ENCODE assay signal across 22 cellular contexts in the genomic region with DNA sequence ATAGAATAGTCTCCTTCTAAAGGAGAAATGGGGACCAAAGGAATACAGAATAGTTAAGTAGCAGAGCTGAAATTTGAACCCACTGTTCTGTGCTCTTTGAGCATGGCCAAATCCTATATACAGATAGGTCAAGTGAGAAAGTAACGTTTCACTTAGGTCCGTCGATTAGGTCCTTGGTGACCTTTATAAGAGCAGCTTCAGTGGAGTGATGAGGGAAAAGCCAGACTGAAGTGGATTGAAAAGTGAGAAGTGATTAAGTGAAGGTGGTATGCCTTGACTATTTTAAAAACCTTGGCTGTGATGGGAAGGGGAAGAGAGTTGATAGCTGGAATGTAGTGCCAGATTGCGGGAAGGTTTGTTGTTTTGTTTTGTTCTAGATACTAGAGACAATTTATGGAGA.
"Had no signal": no experiment of that assay in that cellular context is flagged by ENCODE, and none has a peak within 500 bp of the region (broad histone marks: within the 10 kb centered on the region; RNA-seq: fewer than 3 reads in every experiment).

No MANE protein-coding gene starts in this region.

- H3K27ac ChIP-seq: colonic mucosa, foreskin keratinocyte, left lung, ovary, right lobe of liver, tibial artery, upper lobe of right lung, vagina had no signal

- DNase-seq: colonic mucosa; dermis blood vessel endothelial cell; effector CD4-positive, alpha-beta T cell; endodermal cell; erythroblast; foreskin keratinocyte; islet precursor cell; left lung; mesenchymal stem cell; midbrain; nucleus accumbens; ovary; right lobe of liver; stimulated activated CD4-positive, alpha-beta T cell treated with anti-CD3 and anti-CD28 coated beads, Interleukin-4, amount 100 ng/mL, for 1 hour; stimulated activated CD8-positive, alpha-beta memory T cell treated with anti-CD3 and anti-CD28 coated beads, Interleukin-4, amount 100 ng/mL, for 48 hours; tibial artery; upper lobe of right lung had no signal

- ATAC-seq: foreskin keratinocyte; left lung; natural killer cell treated with Interleukin-12 subunit alpha and Interleukin-12 subunit beta and Interleukin-15 and Interleukin-18, amount 100 ng/mL, for 72 hours; right lobe of liver; stimulated activated memory B cell treated with anti-CD40 and anti-IgM and Interleukin-4, amounts not matched to agents 10 μg/mL and 1 μg/mL and 100 μg/mL, for 72 hours; upper lobe of right lung had no signal

- H3K9me3 ChIP-seq: colonic mucosa, left lung, ovary, right lobe of liver, tibial artery, upper lobe of right lung, vagina had no signal

- H3K4me3 ChIP-seq: colonic mucosa, left lung, lung, neural progenitor cell, ovary, right lobe of liver, tibial artery, upper lobe of right lung, vagina had no signal

- H3K27me3 ChIP-seq: colonic mucosa, foreskin keratinocyte, left lung, neural progenitor cell, ovary, right lobe of liver, tibial artery, upper lobe of right lung, vagina had no signal

- H3K36me3 ChIP-seq: ovary had no signal

- H3K4me1 ChIP-seq: colonic mucosa, foreskin keratinocyte, left lung, right lobe of liver, upper lobe of right lung, vagina had no signal
